In the genomic region with DNA sequence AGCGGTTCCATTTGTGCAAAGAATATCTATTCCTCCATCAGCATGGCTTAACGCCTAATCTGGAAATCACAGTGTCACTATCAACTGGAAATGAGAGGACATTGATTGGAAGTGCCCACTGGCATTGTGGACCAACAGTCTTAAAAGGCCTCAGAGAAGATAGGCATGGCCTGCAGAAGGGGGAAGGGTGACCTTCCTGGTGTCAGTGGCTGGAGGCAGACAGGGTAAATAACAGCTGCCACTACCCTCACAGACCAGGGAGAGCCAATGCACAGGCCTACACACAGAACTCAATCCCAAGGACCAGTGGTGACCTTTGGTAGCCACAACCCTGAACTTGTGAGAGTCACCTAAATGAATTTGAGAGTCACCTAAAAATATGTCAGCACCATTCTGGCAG, we compare ENCODE assay signal across 9 cellular contexts.
"Had no signal": no experiment of that assay in that cellular context is flagged by ENCODE, and none has a peak within 500 bp of the region (broad histone marks: within the 10 kb centered on the region; RNA-seq: fewer than 3 reads in every experiment).

No MANE protein-coding gene starts in this region.

- H3K4me3 ChIP-seq: GM23248, HAP-1, K562 had no signal

- H3K4me3 Mint-ChIP-seq: HFFc6 had no signal

- H3K9me3 Mint-ChIP-seq: HFFc6 had no signal

- H3K27ac ChIP-seq: GM23248, HL-60 had no signal

- ATAC-seq: HCT116, K562 had no signal

- DNase-seq: GM23248, GOT3, H7, HFFc6, IMR-90 had no signal

- FAIRE-seq: K562 had no signal

- H3K4me1 ChIP-seq: HAP-1 had no signal

- H3K27ac Mint-ChIP-seq: HFFc6 had no signal

- H3K9me3 ChIP-seq: HAP-1 had no signal

- H2AFZ ChIP-seq: GM23248 had no signal

- H3K9ac ChIP-seq: GM23248 had no signal
